8 cellular contexts compared by ENCODE assay signal in the genomic region with DNA sequence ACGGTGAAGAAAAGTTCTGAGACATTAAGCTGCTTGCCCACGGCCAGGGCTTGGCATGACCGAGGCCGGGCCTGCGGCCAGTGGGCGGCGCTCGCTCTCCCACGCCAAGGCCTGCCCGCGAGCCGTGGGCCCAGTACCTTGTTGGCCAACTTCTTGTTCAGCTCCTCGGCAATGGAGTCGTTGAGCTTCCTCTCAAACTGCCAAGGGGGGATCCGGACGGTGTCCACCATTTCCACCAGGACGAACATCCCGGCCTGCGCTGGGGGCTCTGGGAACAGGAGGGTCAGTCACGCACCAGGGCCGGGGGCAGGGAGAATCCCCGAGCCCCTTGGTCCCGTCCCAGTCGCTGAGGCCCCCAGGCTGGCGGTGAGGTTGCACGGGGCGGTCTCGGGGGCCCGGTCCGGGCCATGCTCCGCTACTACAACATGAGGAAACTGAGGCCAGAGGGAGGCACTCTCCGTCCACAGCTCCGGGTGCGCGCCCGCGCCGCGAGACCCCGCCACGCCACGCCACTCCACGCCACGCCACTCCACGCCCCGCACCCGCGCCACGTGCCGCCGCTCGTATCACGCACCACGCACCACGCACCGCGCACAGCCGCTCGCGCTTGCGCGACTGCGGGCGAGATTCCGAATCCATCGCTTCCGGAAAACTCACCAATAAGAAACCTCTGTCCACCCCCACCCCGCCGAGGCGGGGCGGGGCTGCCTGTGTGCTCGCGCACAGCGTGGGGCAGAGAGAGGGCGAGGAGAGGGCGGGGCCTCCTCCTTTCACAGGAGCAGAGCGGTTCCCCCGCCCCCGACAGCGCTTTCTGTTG. TPM values are rescaled to one million over a fixed set of nuclear protein-coding genes. Genes with fewer than 3 reads are reported as not detected.
DNase-seq lines count a peak whose midpoint lies in the region; ATAC-seq and TF ChIP-seq lines count a peak whose summit lies in the region.

POLR3H (minus strand) TSS at position 617 of the 817 bp plus-strand sequence; CDS start at position 248, 369 bp downstream.

- peak; percentile 60 for TF ChIP-seq CTCF in LNCaP clone FGC (IDR thresholded peaks at IDR 0.05; ENCODE audit: control insufficient read depth, extremely low read depth, insufficient read depth)
- TF ChIP-seq CTCF in RWPE1 (conservative IDR thresholded peaks at IDR 0.05; ENCODE audit: low read depth) = peak; percentile 85
- peak; percentile 35 for TF ChIP-seq CTCF in fibroblast of mammary gland (conservative IDR thresholded peaks at IDR 0.05; ENCODE audit: control insufficient read depth, insufficient read depth, low read depth, low read length)
- TF ChIP-seq CTCF in natural killer cell (IDR thresholded peaks at IDR 0.05) = no peak

- H3K27me3 Mint-ChIP-seq in activated T-helper 17 cell treated with anti-CD3 and anti-CD28 coated beads, Interleukin-2, amount 50 U/mL, for 72 hours = no peaks in the 10 kb centered on the region
- peaks cover 0 to under 1% of the 10 kb centered on the region in 2 donors for H3K27me3 Mint-ChIP-seq in natural killer cell (ENCODE audit: low read depth in 2 of 2)

- peaks cover 35% of the 10 kb centered on the region for H3K36me3 Mint-ChIP-seq in activated T-helper 17 cell treated with anti-CD3 and anti-CD28 coated beads, Interleukin-2, amount 50 U/mL, for 72 hours (ENCODE audit: low read depth)
- no peaks in the 10 kb centered on the region for H3K36me3 Mint-ChIP-seq in natural killer cell

- POLR2A ChIA-PET in RWPE1 (lab: Yijun Ruan, JAX; ENCODE audit: low non-redundant PET) = interaction anchor here (0.5 kb wide), 1 partner anchor 46 kb away, joined by 4 read pairs; the partner anchor contains the start of gene PMM1

- peak; percentile 58 for DNase-seq in ELF-1 (ENCODE audit: low read depth, low spot score)
- peak; percentile 90 for DNase-seq in GOT3 (lab: John Stamatoyannopoulos, UW)
- peak; percentile 88 for DNase-seq in LNCaP clone FGC (ENCODE audit: low read depth)
- DNase-seq in RWPE1 (ENCODE audit: low spot score) = peak; percentile 90
- peak; percentile 94 for DNase-seq in fibroblast of mammary gland (ENCODE audit: low read depth)
- peak; percentile 89 for DNase-seq in natural killer cell
- peak; percentile 96 for DNase-seq in stimulated activated naive CD4-positive, alpha-beta T cell treated with Interleukin-2 at 50 U/mL for 16 hours (lab: John Stamatoyannopoulos, UW)

- CTCF ChIA-PET in RWPE1 (lab: Yijun Ruan, JAX) = interaction anchor here (0.8 to 1.1 kb wide), 3 partner anchors 22 to 140 kb away, joined by 3 read pairs; no protein-coding TSS in a partner anchor

- H3K4me1 Mint-ChIP-seq in activated T-helper 17 cell treated with anti-CD3 and anti-CD28 coated beads, Interleukin-2, amount 50 U/mL, for 72 hours = peaks cover 29% of the 10 kb centered on the region
- H3K4me1 Mint-ChIP-seq in natural killer cell = peaks cover 26 to 36% of the 10 kb centered on the region in 2 donors

- intact Hi-C loops in natural killer cell (cut with micrococcal nuclease) = loop anchor here (1.0 kb wide), 1 partner anchor 77 kb away; the partner anchor contains the start of genes DESI1 and XRCC6

- H3K27ac ChIP-seq in RWPE1 = peak within 1 kb of the TSS; percentile 81

- ATAC-seq in activated T-helper 17 cell treated with anti-CD3 and anti-CD28 coated beads, Interleukin-2, amount 50 U/mL, for 72 hours (replicated peaks) = peak; percentile 99
- peak; percentile 98 to 99 (median 98) for ATAC-seq in natural killer cell

- peak within 1 kb of the TSS; percentile 98 for H3K4me3 Mint-ChIP-seq in activated T-helper 17 cell treated with anti-CD3 and anti-CD28 coated beads, Interleukin-2, amount 50 U/mL, for 72 hours
- peak within 1 kb of the TSS; percentile 96 for H3K4me3 Mint-ChIP-seq in natural killer cell

- H3K4me3 ChIP-seq in LNCaP clone FGC (ENCODE audit: low read depth, low read length) = peak within 1 kb of the TSS; percentile 78
- peak within 1 kb of the TSS; percentile 84 for H3K4me3 ChIP-seq in fibroblast of mammary gland (ENCODE audit: control insufficient read depth, low read depth, low read length)

- no peaks in the 10 kb centered on the region for H3K9me3 Mint-ChIP-seq in activated T-helper 17 cell treated with anti-CD3 and anti-CD28 coated beads, Interleukin-2, amount 50 U/mL, for 72 hours
- no peaks in the 10 kb centered on the region for H3K9me3 Mint-ChIP-seq in natural killer cell

- peak within 1 kb of the TSS; percentile 82 for H3K27ac Mint-ChIP-seq in activated T-helper 17 cell treated with anti-CD3 and anti-CD28 coated beads, Interleukin-2, amount 50 U/mL, for 72 hours
- H3K27ac Mint-ChIP-seq in natural killer cell = peak within 1 kb of the TSS; percentile 93 to 98

RNA-seq across cellular contexts. Expression of gene POLR3H, which starts in this region (rescaled TPM):
- 10 to 100 TPM; 19.5 to 58.2 TPM for total RNA-seq in activated T-helper 17 cell treated with anti-CD3 and anti-CD28 coated beads, Interleukin-2, amount 50 U/mL, for 72 hours
- 10 to 100 TPM; 13.1 to 18.8 (median 16.2) TPM for total RNA-seq in natural killer cell

Comparison
In these comparisons a context has a peak if more than half of its experiments do, and no peak if none do; other contexts are left out.
1. Peak in every context shown above with its lines: DNase-seq, ATAC-seq, H3K4me3 ChIP-seq and H3K27ac ChIP-seq.